Comparison of ENCODE assay signal across 8 cellular contexts in genomic region chr16:4272114-4272954, GRCh38. TPM values are rescaled to one million over a fixed set of nuclear protein-coding genes. Genes with fewer than 3 reads are reported as not detected.
DNase-seq lines count a peak whose midpoint lies in the region; ATAC-seq, FAIRE-seq and TF ChIP-seq lines count a peak whose summit lies in the region.

No MANE protein-coding gene starts in this region.

- H4K8ac ChIP-seq in H1 (ENCODE audit: extremely low read depth, insufficient read depth, low read length) = peak overlapping the region; percentile 100; the same call in 1 of the 2 replicates

- no peaks in the 10 kb centered on the region for H3K27me3 ChIP-seq in BLaER1 treated with 17β-estradiol and CSF1 and Interleukin-3, amounts not matched to agents 10 nM and 100 nM
- no peaks in the 10 kb centered on the region for H3K27me3 ChIP-seq in H1 (replicated peaks in 1 of 4; ENCODE audit: control insufficient read depth in 3 of 4, extremely low read depth in 1 of 4, insufficient read depth in 3 of 4, low read length in 3 of 4)
- no peaks in the 10 kb centered on the region for H3K27me3 ChIP-seq in suprapubic skin

- H2BK12ac ChIP-seq in H1 (ENCODE audit: low read depth, low read length) = no peak overlapping the region

- POLR2A ChIA-PET in T-cell (lab: Charles Lee) = interaction anchor here in 1 of 2 donors (0.7 kb wide), 1 partner anchor 1757 kb away, joined by 4 read pairs; no protein-coding TSS in a partner anchor
- POLR2A ChIA-PET in H1 (lab: Charles Lee; ENCODE audit: partially characterized antibody) = interaction anchor here (0.6 to 24.1 kb wide), 41 partner anchors 11 to 1263 kb away, joined by 3 to 403 read pairs (median 4); partner anchors contain the start of gene GLIS2

- peaks cover 23 to 48% of the 10 kb centered on the region in 2 experiments; a peak in 3 of 4 replicates for H3K79me2 ChIP-seq in H1 (ENCODE audit: control insufficient read depth in 1 of 2, insufficient read depth in 2 of 2, low read length in 2 of 2)

- H3K27ac Mint-ChIP-seq in T-cell = peak overlapping the region; percentile 88 to 91

- peak overlapping the region; percentile 90 for H3K14ac ChIP-seq in H1 (ENCODE audit: insufficient read length)

- peak overlapping the region; percentile 75 to 99 (median 94) for H3K4me2 ChIP-seq in BLaER1 treated with 17β-estradiol and CSF1 and Interleukin-3, amounts not matched to agents 10 nM and 100 nM
- peak overlapping the region; percentile 72 to 92 for H3K4me2 ChIP-seq in H1 (ENCODE audit: insufficient read depth in 1 of 2, low read depth in 2 of 2, low read length in 2 of 2)

- DNase-seq in HT-29 (ENCODE audit: low spot score) (peak; percentile 67), T-cell (peak in 23 of 34 experiments; percentile 16 to 60 (median 32)), H1 (ENCODE audit: low read depth in 1 of 2, low spot score in 2 of 2) (peak in 1 of 2 experiments; percentile 69), lung microvascular endothelial cell (ENCODE audit: low read depth in 2 of 2) (peak; percentile 40 to 60), suprapubic skin (ENCODE audit: low spot score in 2 of 2) (peak; percentile 78 to 85)

- peaks cover 0 to 30% (median 12%) of the 10 kb centered on the region in 11 experiments; a peak in 11 of 22 replicates for H3K36me3 ChIP-seq in BLaER1 treated with 17β-estradiol and CSF1 and Interleukin-3, amounts not matched to agents 10 nM and 100 nM
- H3K36me3 ChIP-seq in H1 (ENCODE audit: control insufficient read depth in 2 of 4, insufficient read depth in 4 of 4, low read length in 3 of 4) (no peaks in the 10 kb centered on the region), suprapubic skin (no peaks in the 10 kb centered on the region)

- TF ChIP-seq POLR2A in GM18505 (IDR thresholded peaks at IDR 0.05; ENCODE audit: borderline replicate concordance, extremely low read depth, insufficient read depth, insufficient read length) (no peak), H1 (IDR thresholded peaks at IDR 0.05; ENCODE audit: control extremely low read depth in 1 of 2, low read depth in 2 of 2, low read length in 2 of 2) (peak in 1 of 2 experiments; percentile 80; a peak in 2 of 3 replicates), suprapubic skin (IDR thresholded peaks at IDR 0.05) (no peak)

- no peak overlapping the region for H2BK20ac ChIP-seq in H1 (ENCODE audit: low read length)

- no peak overlapping the region for H3K23ac ChIP-seq in H1 (ENCODE audit: insufficient read length)

- H4K91ac ChIP-seq in H1 (replicated peaks; ENCODE audit: insufficient read length, low read length) = peak overlapping the region; percentile 79

- H2BK15ac ChIP-seq in H1 (ENCODE audit: low read length) = no peak overlapping the region

- TF ChIP-seq CTCF in H1 (IDR thresholded peaks at IDR 0.05; ENCODE audit: control extremely low read depth in 1 of 3, insufficient read depth in 1 of 3, low read depth in 1 of 3, low read length in 3 of 3) (no peak), suprapubic skin (IDR thresholded peaks at IDR 0.05) (no peak)

- no peak for TF ChIP-seq EP300 in H1 (IDR thresholded peaks at IDR 0.05; ENCODE audit: borderline replicate concordance in 1 of 2, low read depth in 2 of 2, low read length in 2 of 2)
- TF ChIP-seq EP300 in suprapubic skin (IDR thresholded peaks at IDR 0.05) = no peak

- no peaks in the 10 kb centered on the region for H3K9me3 Mint-ChIP-seq in T-cell

- H3K56ac ChIP-seq in H1 (replicated peaks; ENCODE audit: insufficient read length, low read depth, low read length) = peak overlapping the region; percentile 74

- ATAC-seq in GM18505 (IDR thresholded peaks at IDR 0.05; ENCODE audit: unreplicated experiment) (peak; percentile 26), T-cell (replicated peaks in 1 of 4) (peak; percentile 39 to 51 (median 48)), GM19328 (IDR thresholded peaks at IDR 0.05; ENCODE audit: unreplicated experiment) (no peak)

- 0 out of 22 replicates have a peak, but pooled peaks cover 0 to 1% (median 0%) of the 10 kb centered on the region in 11 experiments for H3K9me3 ChIP-seq in BLaER1 treated with 17β-estradiol and CSF1 and Interleukin-3, amounts not matched to agents 10 nM and 100 nM (replicated peaks in 1 of 11)
- H3K9me3 ChIP-seq in H1 (ENCODE audit: insufficient read depth in 2 of 2, low read depth in 1 of 2, low read length in 1 of 2) (no peaks in the 10 kb centered on the region), suprapubic skin (no peaks in the 10 kb centered on the region)

- TF ChIP-seq RAD21 in H1 (IDR thresholded peaks at IDR 0.05 in 1 of 2, conservative IDR thresholded peaks at IDR 0.05 in 1 of 2; ENCODE audit: low read depth in 2 of 2, low read length in 2 of 2) = no peak

- H2AFZ ChIP-seq in H1 (ENCODE audit: low read length) = no peak overlapping the region

- H3K9ac ChIP-seq in BLaER1 treated with 17β-estradiol and CSF1 and Interleukin-3, amounts not matched to agents 10 nM and 100 nM = peak overlapping the region; percentile 76 to 98 (median 91)
- H3K9ac ChIP-seq in H1 (replicated peaks in 1 of 4; ENCODE audit: extremely low read depth in 1 of 4, low read depth in 3 of 4, low read length in 3 of 4) = peak overlapping the region; percentile 86 to 96 (median 92)

- peaks cover 4% of the 10 kb centered on the region for H3K36me3 Mint-ChIP-seq in T-cell

- peak overlapping the region; percentile 98 for H4K5ac ChIP-seq in H1 (ENCODE audit: insufficient read length, low read depth, low read length)

- CTCF ChIA-PET in T-cell (lab: Charles Lee) (interaction anchor here (0.6 to 3.1 kb wide), 9 partner anchors 18 to 408 kb away, joined by 3 to 28 read pairs (median 5); no protein-coding TSS in a partner anchor), H1 (lab: Charles Lee; ENCODE audit: partially characterized antibody) (interaction anchor here (1.1 to 4.7 kb wide), 11 partner anchors 11 to 130 kb away, joined by 3 to 34 read pairs (median 8); no protein-coding TSS in a partner anchor)

- peaks cover 20 to 52% (median 44%) of the 10 kb centered on the region in 10 experiments for H3K4me1 ChIP-seq in BLaER1 treated with 17β-estradiol and CSF1 and Interleukin-3, amounts not matched to agents 10 nM and 100 nM
- H3K4me1 ChIP-seq in H1 (replicated peaks in 1 of 4; ENCODE audit: control insufficient read depth in 3 of 4, insufficient read depth in 4 of 4, low read length in 3 of 4) = peaks cover 3 to 11% (median 8%) of the 10 kb centered on the region in 4 experiments
- peaks cover 21% of the 10 kb centered on the region for H3K4me1 ChIP-seq in suprapubic skin

- 1% methylated on average over 23 of the region's 79 CpGs; no CpG with 5 or more reads in 1 of the 2 experiments for WGBS in H1 (ENCODE audit: extremely low coverage in 1 of 2, insufficient coverage in 1 of 2, insufficient read length in 1 of 2, insufficient replicate concordance in 2 of 2, low coverage in 1 of 2, low lambda C conversion rate in 2 of 2, missing lambda C conversion rate in 1 of 2), 2 experiments
- 1% methylated on average over 39 of the region's 79 CpGs for WGBS in suprapubic skin

- no peaks in the 10 kb centered on the region for H3K27me3 Mint-ChIP-seq in T-cell

- H3K23me2 ChIP-seq in H1 (ENCODE audit: low read depth, low read length) = peaks cover 13% of the 10 kb centered on the region; the same call in 1 of the 2 replicates

- H3K4me1 Mint-ChIP-seq in T-cell = peaks cover 13 to 20% (median 19%) of the 10 kb centered on the region in 3 donors

- peak overlapping the region; percentile 93 for H3K18ac ChIP-seq in H1 (ENCODE audit: extremely low read depth, low read length)

- H2BK5ac ChIP-seq in H1 (ENCODE audit: low read depth, low read length) = peak overlapping the region; percentile 88

- H4K20me1 ChIP-seq in BLaER1 treated with 17β-estradiol and CSF1 and Interleukin-3, amounts not matched to agents 10 nM and 100 nM = peaks cover 0 to 8% (median 0%) of the 10 kb centered on the region in 11 experiments; a peak in 5 of 22 replicates
- peaks cover 0 to 2% of the 10 kb centered on the region in 2 experiments for H4K20me1 ChIP-seq in H1 (replicated peaks in 1 of 2; ENCODE audit: control insufficient read depth in 1 of 2, insufficient read depth in 2 of 2, low read length in 2 of 2)

- H3K4me3 ChIP-seq in BLaER1 treated with 17β-estradiol and CSF1 and Interleukin-3, amounts not matched to agents 10 nM and 100 nM = peak overlapping the region; percentile 68 to 91 (median 87)
- H3K4me3 ChIP-seq in H1 (ENCODE audit: extremely low read depth in 1 of 4, insufficient read depth in 2 of 4, low read depth in 3 of 4, low read length in 4 of 4) (peak overlapping the region; percentile 68 to 97 (median 84)), suprapubic skin (peak overlapping the region; percentile 98)

- H2BK120ac ChIP-seq in H1 (replicated peaks; ENCODE audit: low read depth, low read length) = no peak overlapping the region

- no peak for FAIRE-seq in H1 (lab: Jason Lieb, UNC)

- H3K4ac ChIP-seq in H1 (replicated peaks; ENCODE audit: insufficient read length, low read depth, low read length) = peak overlapping the region; percentile 96

- no peak overlapping the region for H2AK5ac ChIP-seq in H1 (ENCODE audit: low read depth, low read length)

- H3K27ac ChIP-seq in BLaER1 treated with 17β-estradiol and CSF1 and Interleukin-3, amounts not matched to agents 10 nM and 100 nM = peak overlapping the region; percentile 28 to 100 (median 98); a peak in 21 of 22 replicates
- peak overlapping the region; percentile 96 for H3K27ac ChIP-seq in H1 (ENCODE audit: low read depth, low read length)
- peak overlapping the region; percentile 96 for H3K27ac ChIP-seq in suprapubic skin

- peak overlapping the region; percentile 85 to 88 (median 86) for H3K4me3 Mint-ChIP-seq in T-cell

- 0 out of 2 replicates have a peak, but pooled peaks cover 13% of the 10 kb centered on the region for H3K79me1 ChIP-seq in H1 (ENCODE audit: low read depth, low read length)

RNA-seq across cellular contexts. Expression of gene TFAP4, which starts 0.5 kb away (rescaled TPM):
- total RNA-seq in HT-29 (2014; rRNA removed; shearing (Covaris generic)) = 40.7 and 51.7 TPM in 2 replicates
- 10 to 100 TPM; 15.1 to 35.2 (median 34.6) TPM for total RNA-seq in T-cell
- total RNA-seq in H1 (2021; fragmentation: NEBNext Ultra II Directional; extraction: Animal tissue kit (Norgen Biotek cat#: 25700)) = 41.0 and 41.6 TPM in 2 replicates
- 16.1 and 21.3 TPM in 2 replicates for polyA plus RNA-seq in H1 (2011; rRNA removed)
- 20.1 TPM for polyA plus RNA-seq in H1 (2011; cell fraction: cytosol; rRNA removed)
- 40.5 TPM for polyA plus RNA-seq in H1 (2011; cell fraction: nucleus; rRNA removed)
- polyA plus RNA-seq in H1 (2012, experiment 1 of 2) = 20.6 to 34.7 TPM (median 28.3 TPM) in 4 replicates
- 17.6 TPM for polyA plus RNA-seq in H1 (2012, experiment 2 of 2)
- 18.0 TPM for polyA plus RNA-seq in H1 (2013, experiment 1 of 2)
- polyA plus RNA-seq in H1 (2013, experiment 2 of 2) = 18.0 TPM
- polyA minus RNA-seq in H1 (2011; rRNA and poly(A)+ RNA removed) = 29.6 and 44.4 TPM in 2 replicates
- polyA minus RNA-seq in H1 (2011; cell fraction: cytosol; rRNA and poly(A)+ RNA removed) = 36.2 TPM
- polyA minus RNA-seq in H1 (2011; cell fraction: nucleus; rRNA and poly(A)+ RNA removed) = 30.1 TPM
- total RNA-seq in lung microvascular endothelial cell = 2.8 and 3.0 TPM in 2 replicates
- total RNA-seq in suprapubic skin = 10 to 100 TPM; 12.0 to 18.3 (median 14.9) TPM

RNA-seq across cellular contexts. Expression of gene SRL, which starts 30.5 kb away (rescaled TPM):
- 0.03 TPM in 1 of 2 replicates, not detected in the other for total RNA-seq in HT-29 (2014; rRNA removed; shearing (Covaris generic))
- total RNA-seq in T-cell (under 1 TPM in 1 of 5 donors, not detected in 4; 0.06 TPM), lung microvascular endothelial cell (under 0.01 and 0.20 TPM in 2 replicates), suprapubic skin (1 to 10 TPM in 1 of 4 donors, under 1 TPM in 3; 0.16 to 1.4 (median 0.52) TPM)
- total RNA-seq in H1 (2021; fragmentation: NEBNext Ultra II Directional; extraction: Animal tissue kit (Norgen Biotek cat#: 25700)) = 0.08 TPM in 1 of 2 replicates, not detected in the other
- polyA plus RNA-seq in H1 (2011; rRNA removed) = 0.05 and 0.09 TPM in 2 replicates
- 0.04 TPM for polyA plus RNA-seq in H1 (2011; cell fraction: cytosol; rRNA removed)
- polyA plus RNA-seq in H1 (2011; cell fraction: nucleus; rRNA removed) = 0.09 TPM
- 0.06 to 0.09 TPM (median 0.08 TPM) in 4 replicates for polyA plus RNA-seq in H1 (2012, experiment 1 of 2)
- polyA plus RNA-seq in H1 (2012, experiment 2 of 2) = not detected
- 0.04 TPM for polyA plus RNA-seq in H1 (2013, experiment 1 of 2)
- 0.07 TPM for polyA plus RNA-seq in H1 (2013, experiment 2 of 2)
- 0.05 TPM in 1 of 2 replicates, not detected in the other for polyA minus RNA-seq in H1 (2011; rRNA and poly(A)+ RNA removed)
- polyA minus RNA-seq in H1 (2011; cell fraction: cytosol; rRNA and poly(A)+ RNA removed) = not detected
- not detected for polyA minus RNA-seq in H1 (2011; cell fraction: nucleus; rRNA and poly(A)+ RNA removed)

RNA-seq across cellular contexts. Expression of gene GLIS2, which starts 43.5 kb away (rescaled TPM):
- 6.7 and 7.4 TPM in 2 replicates for total RNA-seq in HT-29 (2014; rRNA removed; shearing (Covaris generic))
- total RNA-seq in T-cell = under 1 TPM in 3 of 5 donors, not detected in 2; 0.18 to 0.20 (median 0.19) TPM
- total RNA-seq in H1 (2021; fragmentation: NEBNext Ultra II Directional; extraction: Animal tissue kit (Norgen Biotek cat#: 25700)) = 17.4 and 18.6 TPM in 2 replicates
- polyA plus RNA-seq in H1 (2011; rRNA removed) = 4.3 and 7.6 TPM in 2 replicates
- 2.7 TPM for polyA plus RNA-seq in H1 (2011; cell fraction: cytosol; rRNA removed)
- polyA plus RNA-seq in H1 (2011; cell fraction: nucleus; rRNA removed) = 8.4 TPM
- polyA plus RNA-seq in H1 (2012, experiment 1 of 2) = 8.3 to 13.8 TPM (median 12.3 TPM) in 4 replicates
- polyA plus RNA-seq in H1 (2012, experiment 2 of 2) = 11.8 TPM
- 9.4 TPM for polyA plus RNA-seq in H1 (2013, experiment 1 of 2)
- polyA plus RNA-seq in H1 (2013, experiment 2 of 2) = 9.5 TPM
- polyA minus RNA-seq in H1 (2011; rRNA and poly(A)+ RNA removed) = 2.0 and 3.2 TPM in 2 replicates
- polyA minus RNA-seq in H1 (2011; cell fraction: cytosol; rRNA and poly(A)+ RNA removed) = 7.0 TPM
- polyA minus RNA-seq in H1 (2011; cell fraction: nucleus; rRNA and poly(A)+ RNA removed) = 5.7 TPM
- 0.20 and 0.65 TPM in 2 replicates for total RNA-seq in lung microvascular endothelial cell
- total RNA-seq in suprapubic skin = 1 to 10 TPM; 1.1 to 3.1 (median 2.3) TPM
